ENCODE assay signal across 17 cellular contexts in genomic region chr1:17434591-17434990, GRCh38. TPM values are rescaled to one million over a fixed set of nuclear protein-coding genes. Genes with fewer than 3 reads are reported as not detected.
DNase-seq lines count a peak whose midpoint lies in the region; ATAC-seq and TF ChIP-seq lines count a peak whose summit lies in the region.
"Had no signal": no experiment of that assay in that cellular context is flagged by ENCODE, and none has a peak within 500 bp of the region (broad histone marks: within the 10 kb centered on the region; RNA-seq: fewer than 3 reads in every experiment).

No MANE protein-coding gene starts in this region.

- no peak overlapping the region for H2AFZ ChIP-seq in OCI-LY1 (ENCODE audit: low read length)

- H3K9ac ChIP-seq in OCI-LY1 (ENCODE audit: low read length), result no peak overlapping the region

- H3K9me3 ChIP-seq in OCI-LY1 (ENCODE audit: low read length), result no peaks in the 10 kb centered on the region
- H3K9me3 ChIP-seq in thyroid gland, result no peaks in the 10 kb centered on the region
- H3K9me3 ChIP-seq in breast epithelium, result no peaks in the 10 kb centered on the region
- H3K9me3 ChIP-seq: esophagus squamous epithelium, heart right ventricle, mucosa of descending colon, upper lobe of right lung had no signal

- WGBS in thyroid gland, 2 donors, result 87 to 92% methylated on average over 9 of the region's 9 CpGs

- H4K20me1 ChIP-seq in OCI-LY1 (ENCODE audit: insufficient read depth, low read length), result peaks cover 5% of the 10 kb centered on the region

- no peaks in the 10 kb centered on the region for H3K27me3 Mint-ChIP-seq in activated CD8-positive, alpha-beta T cell treated with anti-CD3 and anti-CD28 coated beads for 36 hours
- H3K27me3 Mint-ChIP-seq in activated CD8-positive, alpha-beta T cell treated with anti-CD3 and anti-CD28 coated beads, Interleukin-2, amount 10 ng/mL, durations not matched to agents 7 days and 5 days (ENCODE audit: low read depth), result no peaks in the 10 kb centered on the region
- H3K27me3 Mint-ChIP-seq in endothelial cell (ENCODE audit: unreplicated experiment), result peaks cover 14% of the 10 kb centered on the region

- H3K4me1 Mint-ChIP-seq in activated CD8-positive, alpha-beta T cell treated with anti-CD3 and anti-CD28 coated beads for 36 hours (ENCODE audit: low read depth), result peaks cover 46% of the 10 kb centered on the region
- H3K4me1 Mint-ChIP-seq in activated CD8-positive, alpha-beta T cell treated with anti-CD3 and anti-CD28 coated beads, Interleukin-2, amount 10 ng/mL, durations not matched to agents 7 days and 5 days (ENCODE audit: low read depth), result peaks cover 39% of the 10 kb centered on the region
- H3K4me1 Mint-ChIP-seq in endothelial cell (ENCODE audit: unreplicated experiment), result peaks cover 40% of the 10 kb centered on the region
- peaks cover 42% of the 10 kb centered on the region for H3K4me1 Mint-ChIP-seq in stimulated activated effector memory CD8-positive, alpha-beta T cell treated with anti-CD3 and anti-CD28 coated beads, Interleukin-12 subunit alpha, Interleukin-12 subunit beta, amount 100 ng/mL, for 72 hours

- no peak for TF ChIP-seq POLR2A in thyroid gland (IDR thresholded peaks at IDR 0.05)
- TF ChIP-seq POLR2A in breast epithelium (IDR thresholded peaks at IDR 0.05), result no peak

- H3K9me3 Mint-ChIP-seq in activated CD8-positive, alpha-beta T cell treated with anti-CD3 and anti-CD28 coated beads for 36 hours, result no peaks in the 10 kb centered on the region
- no peaks in the 10 kb centered on the region for H3K9me3 Mint-ChIP-seq in activated CD8-positive, alpha-beta T cell treated with anti-CD3 and anti-CD28 coated beads, Interleukin-2, amount 10 ng/mL, durations not matched to agents 7 days and 5 days (ENCODE audit: insufficient read depth)
- no peaks in the 10 kb centered on the region for H3K9me3 Mint-ChIP-seq in endothelial cell (ENCODE audit: unreplicated experiment)
- no peaks in the 10 kb centered on the region for H3K9me3 Mint-ChIP-seq in stimulated activated effector memory CD8-positive, alpha-beta T cell treated with anti-CD3 and anti-CD28 coated beads, Interleukin-12 subunit alpha, Interleukin-12 subunit beta, amount 100 ng/mL, for 72 hours

- CTCF ChIA-PET in activated CD8-positive, alpha-beta T cell treated with anti-CD3 and anti-CD28 coated beads for 36 hours (lab: Charles Lee), result no interaction called here
- CTCF ChIA-PET in activated CD8-positive, alpha-beta T cell treated with anti-CD3 and anti-CD28 coated beads, Interleukin-2, amount 10 ng/mL, durations not matched to agents 7 days and 5 days (lab: Charles Lee), result no interaction called here

- H3K27ac Mint-ChIP-seq in activated CD8-positive, alpha-beta T cell treated with anti-CD3 and anti-CD28 coated beads for 36 hours, result peak overlapping the region; percentile 75
- H3K27ac Mint-ChIP-seq in activated CD8-positive, alpha-beta T cell treated with anti-CD3 and anti-CD28 coated beads, Interleukin-2, amount 10 ng/mL, durations not matched to agents 7 days and 5 days, result no peak overlapping the region
- H3K27ac Mint-ChIP-seq in endothelial cell (ENCODE audit: unreplicated experiment), result peak overlapping the region; percentile 36
- H3K27ac Mint-ChIP-seq in stimulated activated effector memory CD8-positive, alpha-beta T cell treated with anti-CD3 and anti-CD28 coated beads, Interleukin-12 subunit alpha, Interleukin-12 subunit beta, amount 100 ng/mL, for 72 hours, result peak overlapping the region; percentile 37

- POLR2A ChIA-PET in activated CD8-positive, alpha-beta T cell treated with anti-CD3 and anti-CD28 coated beads for 36 hours (lab: Charles Lee), result interaction anchor here (0.6 to 2.1 kb wide), 4 partner anchors 10 to 16 kb away, joined by 3 to 9 read pairs (median 3); no protein-coding TSS in a partner anchor
- POLR2A ChIA-PET in activated CD8-positive, alpha-beta T cell treated with anti-CD3 and anti-CD28 coated beads, Interleukin-2, amount 10 ng/mL, durations not matched to agents 7 days and 5 days (lab: Charles Lee), result no interaction called here

- no peak for ATAC-seq in activated CD8-positive, alpha-beta T cell treated with anti-CD3 and anti-CD28 coated beads for 36 hours
- no peak for ATAC-seq in activated CD8-positive, alpha-beta T cell treated with anti-CD3 and anti-CD28 coated beads, Interleukin-2, amount 10 ng/mL, durations not matched to agents 7 days and 5 days
- ATAC-seq in stimulated activated effector memory CD8-positive, alpha-beta T cell treated with anti-CD3 and anti-CD28 coated beads, Interleukin-12 subunit alpha, Interleukin-12 subunit beta, amount 100 ng/mL, for 72 hours, result no peak
- ATAC-seq: heart right ventricle, mucosa of descending colon, upper lobe of right lung had no signal

- H3F3A ChIP-seq in OCI-LY1 (ENCODE audit: insufficient read depth, low read length), result no peaks in the 10 kb centered on the region

- H3K4me3 ChIP-seq in OCI-LY1 (ENCODE audit: low read depth, low read length, poor library complexity, severe bottlenecking) (no peak overlapping the region), thyroid gland (replicated peaks in 1 of 3) (no peak overlapping the region), breast epithelium (no peak overlapping the region)
- H3K4me3 ChIP-seq: dorsolateral prefrontal cortex, esophagus squamous epithelium, heart right ventricle, mucosa of descending colon, upper lobe of right lung had no signal

- H3K79me2 ChIP-seq in OCI-LY1 (ENCODE audit: insufficient read depth, low read length), result peaks cover 76% of the 10 kb centered on the region

- H3K27ac ChIP-seq in OCI-LY1 (ENCODE audit: low read depth, low read length, poor library complexity, severe bottlenecking), result no peak overlapping the region
- H3K27ac ChIP-seq in thyroid gland, result no peak overlapping the region
- no peak overlapping the region for H3K27ac ChIP-seq in breast epithelium
- H3K27ac ChIP-seq: esophagus squamous epithelium, heart right ventricle, upper lobe of right lung had no signal

- intact Hi-C loops in activated CD8-positive, alpha-beta T cell treated with anti-CD3 and anti-CD28 coated beads for 36 hours (cut with micrococcal nuclease), result no loop called here
- intact Hi-C loops in thyroid gland (cut with DNase I), result no loop called here
- intact Hi-C loops in breast epithelium (cut with DNase I; ENCODE audit: low total_unique reads), result no loop called here

- TF ChIP-seq CTCF in activated CD8-positive, alpha-beta T cell treated with anti-CD3 and anti-CD28 coated beads for 36 hours (IDR thresholded peaks at IDR 0.05), result no peak
- no peak for TF ChIP-seq CTCF in OCI-LY1 (IDR thresholded peaks at IDR 0.05; ENCODE audit: low read length)
- TF ChIP-seq CTCF in endothelial cell (IDR thresholded peaks at IDR 0.05; ENCODE audit: unreplicated experiment), result no peak
- no peak for TF ChIP-seq CTCF in thyroid gland (IDR thresholded peaks at IDR 0.05)
- no peak for TF ChIP-seq CTCF in breast epithelium (IDR thresholded peaks at IDR 0.05)

- H3K9me2 ChIP-seq in OCI-LY1 (ENCODE audit: low read depth, low read length), result no peaks in the 10 kb centered on the region

- 0 out of 2 replicates have a peak overlapping the region, but pooled peaks have one; percentile 47 for H3K4me2 ChIP-seq in OCI-LY1 (ENCODE audit: low read length)

- H3K4me1 ChIP-seq in OCI-LY1 (ENCODE audit: insufficient read depth, low read length, severe bottlenecking) (peaks cover 45% of the 10 kb centered on the region), thyroid gland (peaks cover 9% of the 10 kb centered on the region in 2 donors), breast epithelium (peaks cover 0 to 7% of the 10 kb centered on the region in 2 donors)

- no peak overlapping the region for H3K4me3 Mint-ChIP-seq in activated CD8-positive, alpha-beta T cell treated with anti-CD3 and anti-CD28 coated beads for 36 hours
- H3K4me3 Mint-ChIP-seq in activated CD8-positive, alpha-beta T cell treated with anti-CD3 and anti-CD28 coated beads, Interleukin-2, amount 10 ng/mL, durations not matched to agents 7 days and 5 days, result no peak overlapping the region
- peak overlapping the region; percentile 60 for H3K4me3 Mint-ChIP-seq in endothelial cell (ENCODE audit: unreplicated experiment)
- H3K4me3 Mint-ChIP-seq in stimulated activated effector memory CD8-positive, alpha-beta T cell treated with anti-CD3 and anti-CD28 coated beads, Interleukin-12 subunit alpha, Interleukin-12 subunit beta, amount 100 ng/mL, for 72 hours, result peak overlapping the region; percentile 11

- H3K36me3 ChIP-seq in OCI-LY1 (ENCODE audit: insufficient read depth, low read length), result peaks cover 67% of the 10 kb centered on the region
- no peaks in the 10 kb centered on the region for H3K36me3 ChIP-seq in thyroid gland
- no peaks in the 10 kb centered on the region for H3K36me3 ChIP-seq in breast epithelium

- peak; percentile 15 for DNase-seq in activated CD8-positive, alpha-beta T cell treated with anti-CD3 and anti-CD28 coated beads for 36 hours
- DNase-seq in activated CD8-positive, alpha-beta T cell treated with anti-CD3 and anti-CD28 coated beads, Interleukin-2, amount 10 ng/mL, durations not matched to agents 7 days and 5 days, result no peak
- DNase-seq in endothelial cell (ENCODE audit: low spot score) (no peak), thyroid gland (no peak), NCI-H2227 (lab: John Stamatoyannopoulos, UW; ENCODE audit: unreplicated experiment) (no peak), breast epithelium (ENCODE audit: low spot score in 2 of 2) (no peak)
- no peak for DNase-seq in stimulated activated effector memory CD8-positive, alpha-beta T cell treated with anti-CD3 and anti-CD28 coated beads, Interleukin-12 subunit alpha, Interleukin-12 subunit beta, amount 100 ng/mL, for 72 hours (ENCODE audit: low spot score in 2 of 2)
- DNase-seq: activated naive CD4-positive, alpha-beta T cell treated with Interleukin-2 at 50 U/mL for 16 hours; dorsolateral prefrontal cortex; esophagus squamous epithelium; heart right ventricle; KG1; mucosa of descending colon; NCI-H1092 treated with DMSO at 0.1 percent for 48 hours; NCI-H2171; upper lobe of right lung had no signal

- H3K36me3 Mint-ChIP-seq in activated CD8-positive, alpha-beta T cell treated with anti-CD3 and anti-CD28 coated beads for 36 hours (ENCODE audit: low read depth), result peaks cover 56% of the 10 kb centered on the region
- H3K36me3 Mint-ChIP-seq in activated CD8-positive, alpha-beta T cell treated with anti-CD3 and anti-CD28 coated beads, Interleukin-2, amount 10 ng/mL, durations not matched to agents 7 days and 5 days (ENCODE audit: low read depth), result peaks cover 52% of the 10 kb centered on the region
- H3K36me3 Mint-ChIP-seq in endothelial cell (ENCODE audit: low read depth, unreplicated experiment), result peaks cover 5% of the 10 kb centered on the region
- H3K36me3 Mint-ChIP-seq in stimulated activated effector memory CD8-positive, alpha-beta T cell treated with anti-CD3 and anti-CD28 coated beads, Interleukin-12 subunit alpha, Interleukin-12 subunit beta, amount 100 ng/mL, for 72 hours, result peaks cover 92% of the 10 kb centered on the region

- H3K27me3 ChIP-seq in OCI-LY1 (ENCODE audit: insufficient read depth, low read length), result no peaks in the 10 kb centered on the region
- H3K27me3 ChIP-seq in thyroid gland, result no peaks in the 10 kb centered on the region
- no peaks in the 10 kb centered on the region for H3K27me3 ChIP-seq in breast epithelium
- H3K27me3 ChIP-seq: dorsolateral prefrontal cortex, esophagus squamous epithelium, heart right ventricle, upper lobe of right lung had no signal

RNA-seq across cellular contexts. Expression of gene RCC2, which starts 4.9 kb away (rescaled TPM):
- 100 to 1,000 TPM; 145 to 147 TPM for total RNA-seq in activated CD8-positive, alpha-beta T cell treated with anti-CD3 and anti-CD28 coated beads for 36 hours
- 100 to 1,000 TPM; 151 to 152 TPM for total RNA-seq in activated CD8-positive, alpha-beta T cell treated with anti-CD3 and anti-CD28 coated beads, Interleukin-2, amount 10 ng/mL, durations not matched to agents 7 days and 5 days
- total RNA-seq in endothelial cell (ENCODE audit: unreplicated experiment) (180 TPM), thyroid gland (10 to 100 TPM; 20.3 to 35.1 (median 27.7) TPM), breast epithelium (10 to 100 TPM; 21.1 to 39.0 (median 33.2) TPM)

Comparison
In these comparisons a context has a peak if more than half of its experiments do, and no peak if none do; other contexts are left out.
1. H3K4me3 Mint-ChIP-seq: peak in endothelial cell (single experiment) and stimulated activated effector memory CD8-positive, alpha-beta T cell treated with anti-CD3 and anti-CD28 coated beads, Interleukin-12 subunit alpha, Interleukin-12 subunit beta, amount 100 ng/mL, for 72 hours (single experiment); none in activated CD8-positive, alpha-beta T cell treated with anti-CD3 and anti-CD28 coated beads for 36 hours (single experiment) and activated CD8-positive, alpha-beta T cell treated with anti-CD3 and anti-CD28 coated beads, Interleukin-2, amount 10 ng/mL, durations not matched to agents 7 days and 5 days (single experiment).